24 cellular contexts compared by ENCODE assay signal in the genomic region with DNA sequence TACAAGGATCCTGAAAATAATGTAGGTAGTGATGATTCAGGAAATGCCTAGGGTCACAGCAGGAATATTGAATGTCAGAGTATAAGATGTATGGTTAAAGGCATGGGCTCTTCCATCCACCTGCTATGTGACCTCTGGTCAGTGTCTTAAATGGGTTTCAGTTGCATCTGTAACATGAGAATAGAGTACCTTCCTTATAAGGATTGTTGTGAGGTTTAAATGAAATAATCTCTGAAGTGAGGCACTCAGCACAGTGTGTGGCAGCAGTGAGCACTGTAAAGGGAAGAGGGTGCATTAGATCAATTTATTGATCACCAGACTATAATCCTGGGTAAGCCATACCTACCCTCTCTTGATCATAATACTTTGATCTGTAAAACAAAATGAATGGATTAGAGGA.
DNase-seq lines count a peak whose midpoint lies in the region; ATAC-seq, FAIRE-seq and TF ChIP-seq lines count a peak whose summit lies in the region.
"Had no signal": no experiment of that assay in that cellular context is flagged by ENCODE, and none has a peak within 500 bp of the region (broad histone marks: within the 10 kb centered on the region; RNA-seq: fewer than 3 reads in every experiment).

No MANE protein-coding gene starts in this region.

- H3K9ac ChIP-seq in GM12878 (ENCODE audit: control insufficient read depth, insufficient read depth, low read length) (no peak overlapping the region), neural progenitor cell (no peak overlapping the region)
- H3K9ac ChIP-seq: BLaER1, KMS-11 had no signal

- H2AFZ ChIP-seq in GM12878 (ENCODE audit: control insufficient read depth, low read depth, low read length) (no peak overlapping the region), neural progenitor cell (replicated peaks) (no peak overlapping the region)

- SMC1A ChIA-PET in GM12878 (lab: Charles Lee; ENCODE audit: uncharacterized antibody, unreplicated experiment), result no interaction called here

- no peak for DNase-seq in stimulated activated naive CD8-positive, alpha-beta T cell treated with anti-CD3 and anti-CD28 coated beads, Interleukin-15, amount 100 ng/mL, for 72 hours
- DNase-seq in stimulated activated naive CD8-positive, alpha-beta T cell treated with anti-CD3 and anti-CD28 coated beads, Interleukin-15, Interleukin-2, amounts not matched to agents 100 U/mL and 50 U/mL, for 24 hours, result no peak
- DNase-seq in HFF-Myc (ENCODE audit: extremely low read depth, low read depth) (no peak), GM12878 (ENCODE audit: low read depth, low spot score) (no peak), aorta (no peak), neural progenitor cell (ENCODE audit: low spot score) (no peak)
- DNase-seq in activated T-cell treated with anti-CD3 and anti-CD28 coated beads, Interleukin-2, amount 50 U/mL, for 1 hour, result no peak
- DNase-seq: CD4-positive, CD25-positive, alpha-beta regulatory T cell; DMS153; DND-41; HFFc6; MM.1S; NCI-H2029; NCI-H446; NCI-H526; NCI-H82; Peyer's patch; SIG-M5 had no signal

- no peaks in the 10 kb centered on the region for H3K4me1 Mint-ChIP-seq in stimulated activated naive CD8-positive, alpha-beta T cell treated with anti-CD3 and anti-CD28 coated beads, Interleukin-15, amount 100 ng/mL, for 72 hours
- H3K4me1 Mint-ChIP-seq in stimulated activated memory B cell treated with anti-CD40 and anti-IgM and Interleukin-4, amounts not matched to agents 10 μg/mL and 1 μg/mL and 100 μg/mL, for 72 hours, result no peaks in the 10 kb centered on the region
- no peaks in the 10 kb centered on the region for H3K4me1 Mint-ChIP-seq in neural progenitor cell
- H3K4me1 Mint-ChIP-seq: CD4-positive, CD25-positive, alpha-beta regulatory T cell; IgD-negative memory B cell had no signal

- H3K36me3 ChIP-seq in GM12878 (ENCODE audit: control insufficient read depth in 2 of 2, insufficient read depth in 2 of 2, low read length in 1 of 2) (no peaks in the 10 kb centered on the region), aorta (ENCODE audit: control insufficient read depth in 1 of 2, insufficient read depth in 2 of 2, low read length in 1 of 2) (no peaks in the 10 kb centered on the region), neural progenitor cell (no peaks in the 10 kb centered on the region)
- H3K36me3 ChIP-seq: BLaER1, Peyer's patch had no signal

- BruUV-seq in GM12878 (replicated peaks; lab: Mats Ljungman, UMichigan), result no TSS peak

- H3K4me2 ChIP-seq in GM12878 (ENCODE audit: control insufficient read depth, insufficient read depth) (no peak overlapping the region), neural progenitor cell (no peak overlapping the region)
- H3K4me2 ChIP-seq: BLaER1, KMS-11 had no signal

- H3K27me3 ChIP-seq in GM12878 (replicated peaks in 1 of 2; ENCODE audit: control insufficient read depth in 2 of 2, insufficient read depth in 2 of 2, low read length in 1 of 2) (no peaks in the 10 kb centered on the region), aorta (ENCODE audit: control insufficient read depth in 1 of 2, insufficient read depth in 2 of 2, low read length in 1 of 2) (no peaks in the 10 kb centered on the region), neural progenitor cell (no peaks in the 10 kb centered on the region)
- H3K27me3 ChIP-seq: BLaER1, Peyer's patch had no signal

- H3K27ac Mint-ChIP-seq in stimulated activated naive CD8-positive, alpha-beta T cell treated with anti-CD3 and anti-CD28 coated beads, Interleukin-15, amount 100 ng/mL, for 72 hours, result no peak overlapping the region
- H3K27ac Mint-ChIP-seq in stimulated activated memory B cell treated with anti-CD40 and anti-IgM and Interleukin-4, amounts not matched to agents 10 μg/mL and 1 μg/mL and 100 μg/mL, for 72 hours, result no peak overlapping the region
- H3K27ac Mint-ChIP-seq in neural progenitor cell, result no peak overlapping the region
- H3K27ac Mint-ChIP-seq: CD4-positive, CD25-positive, alpha-beta regulatory T cell; HFFc6; IgD-negative memory B cell had no signal

- H4K20me1 ChIP-seq in GM12878 (ENCODE audit: control insufficient read depth, insufficient read depth) (no peaks in the 10 kb centered on the region), neural progenitor cell (ENCODE audit: low read depth) (no peaks in the 10 kb centered on the region)
- H4K20me1 ChIP-seq: BLaER1 had no signal

- no peak overlapping the region for H3K27ac ChIP-seq in GM12878 (ENCODE audit: control insufficient read depth, insufficient read depth)
- no peak overlapping the region for H3K27ac ChIP-seq in aorta (ENCODE audit: low read depth in 1 of 2, low read length in 2 of 2)
- H3K27ac ChIP-seq in neural progenitor cell, result no peak overlapping the region
- H3K27ac ChIP-seq: BLaER1, KMS-11, Peyer's patch, SK-N-MC had no signal

- no peaks in the 10 kb centered on the region for H3K36me3 Mint-ChIP-seq in stimulated activated memory B cell treated with anti-CD40 and anti-IgM and Interleukin-4, amounts not matched to agents 10 μg/mL and 1 μg/mL and 100 μg/mL, for 72 hours
- H3K36me3 Mint-ChIP-seq in neural progenitor cell, result no peaks in the 10 kb centered on the region
- H3K36me3 Mint-ChIP-seq: CD4-positive, CD25-positive, alpha-beta regulatory T cell had no signal

- H3K9me3 ChIP-seq in GM12878 (replicated peaks; ENCODE audit: control insufficient read depth, insufficient read depth, low read length) (no peaks in the 10 kb centered on the region), aorta (ENCODE audit: control insufficient read depth, low read length) (no peaks in the 10 kb centered on the region), neural progenitor cell (ENCODE audit: low read depth) (no peaks in the 10 kb centered on the region)
- H3K9me3 ChIP-seq: BLaER1, Peyer's patch had no signal

- H3K27me3 Mint-ChIP-seq in stimulated activated naive CD8-positive, alpha-beta T cell treated with anti-CD3 and anti-CD28 coated beads, Interleukin-15, amount 100 ng/mL, for 72 hours, result peaks cover 18% of the 10 kb centered on the region
- no peaks in the 10 kb centered on the region for H3K27me3 Mint-ChIP-seq in stimulated activated memory B cell treated with anti-CD40 and anti-IgM and Interleukin-4, amounts not matched to agents 10 μg/mL and 1 μg/mL and 100 μg/mL, for 72 hours
- peaks cover 4% of the 10 kb centered on the region for H3K27me3 Mint-ChIP-seq in neural progenitor cell (ENCODE audit: insufficient read depth, low read depth)

- ATAC-seq in stimulated activated naive CD8-positive, alpha-beta T cell treated with anti-CD3 and anti-CD28 coated beads, Interleukin-15, amount 100 ng/mL, for 72 hours, result peak; percentile 20
- ATAC-seq in stimulated activated naive CD8-positive, alpha-beta T cell treated with anti-CD3 and anti-CD28 coated beads, Interleukin-15, Interleukin-2, amounts not matched to agents 100 U/mL and 50 U/mL, for 24 hours, result no peak
- ATAC-seq in GM12878 (peak; percentile 54; the same call in 2 of the 3 replicates), aorta (ENCODE audit: low FRiP score) (no peak)
- ATAC-seq in stimulated activated memory B cell treated with anti-CD40 and anti-IgM and Interleukin-4, amounts not matched to agents 10 μg/mL and 1 μg/mL and 100 μg/mL, for 72 hours, result peak; percentile 12

- no peak for TF ChIP-seq POLR2A in GM12878 (IDR thresholded peaks at IDR 0.05; ENCODE audit: low read depth, low read length)

- H3K4me3 Mint-ChIP-seq in stimulated activated naive CD8-positive, alpha-beta T cell treated with anti-CD3 and anti-CD28 coated beads, Interleukin-15, amount 100 ng/mL, for 72 hours, result no peak overlapping the region
- H3K4me3 Mint-ChIP-seq in stimulated activated memory B cell treated with anti-CD40 and anti-IgM and Interleukin-4, amounts not matched to agents 10 μg/mL and 1 μg/mL and 100 μg/mL, for 72 hours, result no peak overlapping the region
- no peak overlapping the region for H3K4me3 Mint-ChIP-seq in neural progenitor cell
- H3K4me3 Mint-ChIP-seq: CD4-positive, CD25-positive, alpha-beta regulatory T cell; HFFc6; IgD-negative memory B cell had no signal

- RAD21 ChIA-PET in GM12878 (lab: Charles Lee; ENCODE audit: unreplicated experiment), result no interaction called here

- CTCF ChIA-PET in GM12878 (lab: Yijun Ruan, JAX), result no interaction called here

- FAIRE-seq in GM12878 (lab: Jason Lieb, UNC), result no peak
- FAIRE-seq: GM18507 had no signal

- TF ChIP-seq RAD21 in GM12878 (IDR thresholded peaks at IDR 0.05; ENCODE audit: insufficient read depth, low read depth, low read length), result no peak

- H3K79me2 ChIP-seq in GM12878 (ENCODE audit: control insufficient read depth, insufficient read depth, low read length) (no peaks in the 10 kb centered on the region), neural progenitor cell (ENCODE audit: low read depth) (no peaks in the 10 kb centered on the region)

- H3K4me1 ChIP-seq in GM12878 (ENCODE audit: control insufficient read depth, insufficient read depth, low read length) (no peaks in the 10 kb centered on the region), aorta (ENCODE audit: control insufficient read depth in 1 of 2, insufficient read depth in 2 of 2, low read length in 2 of 2) (no peaks in the 10 kb centered on the region), neural progenitor cell (no peaks in the 10 kb centered on the region)
- H3K4me1 ChIP-seq: Peyer's patch had no signal

- no peaks in the 10 kb centered on the region for H3F3A ChIP-seq in neural progenitor cell (ENCODE audit: low read depth)

- in situ Hi-C loops in GM12878 (cut with MboI), result no loop called here

- H3K4me3 ChIP-seq in HFF-Myc (replicated peaks; ENCODE audit: low read depth, low read length) (no peak overlapping the region), GM12878 (no peak overlapping the region), aorta (ENCODE audit: low read length in 2 of 2) (no peak overlapping the region), neural progenitor cell (no peak overlapping the region)
- H3K4me3 ChIP-seq: BLaER1, Peyer's patch, SK-N-MC had no signal

- no peak for TF ChIP-seq EP300 in GM12878 (IDR thresholded peaks at IDR 0.05; ENCODE audit: borderline replicate concordance in 1 of 2, control insufficient read depth in 1 of 2, low read depth in 2 of 2, low read length in 2 of 2)

- peak; percentile 7 for TF ChIP-seq CTCF in HFF-Myc (IDR thresholded peaks at IDR 0.05; ENCODE audit: low read depth, low read length, missing control alignments)
- no peak for TF ChIP-seq CTCF in GM12878 (IDR thresholded peaks at IDR 0.05 in 2 of 3, conservative IDR thresholded peaks at IDR 0.05 in 1 of 3; ENCODE audit: control insufficient read depth in 2 of 3, extremely low read depth in 1 of 3, insufficient read depth in 1 of 3, low read depth in 3 of 3, low read length in 3 of 3)
- no peak for TF ChIP-seq CTCF in neural progenitor cell (IDR thresholded peaks at IDR 0.05)

- intact Hi-C loops in GM12878 (cut with micrococcal nuclease; ENCODE audit: unreplicated experiment), result no loop called here
- intact Hi-C loops in aorta (cut with DNase I), result no loop called here

- POLR2A ChIA-PET in GM12878 (lab: Charles Lee), result no interaction called here

- no peaks in the 10 kb centered on the region for H3K9me3 Mint-ChIP-seq in stimulated activated naive CD8-positive, alpha-beta T cell treated with anti-CD3 and anti-CD28 coated beads, Interleukin-15, amount 100 ng/mL, for 72 hours
- H3K9me3 Mint-ChIP-seq in stimulated activated memory B cell treated with anti-CD40 and anti-IgM and Interleukin-4, amounts not matched to agents 10 μg/mL and 1 μg/mL and 100 μg/mL, for 72 hours, result no peaks in the 10 kb centered on the region
- peaks cover 2% of the 10 kb centered on the region for H3K9me3 Mint-ChIP-seq in neural progenitor cell
- H3K9me3 Mint-ChIP-seq: HFFc6 had no signal

TF ChIP-seq in GM12878, 131 proteins besides CTCF, POLR2A, EP300 and RAD21 (continues in another document):
- no peak for TF ChIP-seq STAT1 (conservative IDR thresholded peaks at IDR 0.05)

Comparison
In these comparisons a context has a peak if more than half of its experiments do, and no peak if none do; other contexts are left out.
1. ATAC-seq: peak in stimulated activated naive CD8-positive, alpha-beta T cell treated with anti-CD3 and anti-CD28 coated beads, Interleukin-15, amount 100 ng/mL, for 72 hours (single experiment), GM12878 (single experiment) and stimulated activated memory B cell treated with anti-CD40 and anti-IgM and Interleukin-4, amounts not matched to agents 10 μg/mL and 1 μg/mL and 100 μg/mL, for 72 hours (single experiment); none in stimulated activated naive CD8-positive, alpha-beta T cell treated with anti-CD3 and anti-CD28 coated beads, Interleukin-15, Interleukin-2, amounts not matched to agents 100 U/mL and 50 U/mL, for 24 hours (single experiment) and aorta (single experiment).